Comparison of ENCODE assay signal across 8 cellular contexts in the genomic region with DNA sequence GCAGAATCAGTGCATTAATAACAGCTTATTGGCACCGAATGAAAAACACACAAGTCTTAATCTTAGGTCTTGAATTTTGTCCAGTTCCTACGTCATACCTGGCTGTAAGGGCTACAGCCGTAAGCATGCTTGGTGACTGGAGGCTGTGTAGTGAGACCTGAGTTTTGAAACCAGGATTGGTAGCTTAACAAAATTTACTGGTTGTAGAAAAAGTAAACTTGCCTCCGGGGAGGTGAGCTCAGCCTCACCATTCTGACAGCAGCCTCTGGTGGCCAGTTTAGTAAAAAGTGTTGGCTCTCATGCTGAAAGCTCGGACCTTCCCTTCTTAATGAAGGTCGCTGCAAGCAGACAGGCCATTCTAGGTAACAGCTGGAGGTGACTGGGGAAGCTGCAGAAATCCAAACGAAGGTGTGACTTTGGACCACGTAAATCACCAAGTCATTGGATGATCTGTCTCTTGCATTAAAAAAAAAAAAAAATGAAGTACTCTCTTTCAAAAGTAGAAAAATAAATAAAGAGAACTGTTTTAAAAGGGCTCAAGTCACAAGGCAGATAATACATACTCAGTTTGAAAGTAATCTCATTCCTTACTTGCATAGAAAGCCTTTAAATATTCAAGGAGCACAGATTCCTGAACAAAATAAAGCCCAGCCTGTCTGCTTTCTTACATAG. TPM values are rescaled to one million over a fixed set of nuclear protein-coding genes. Genes with fewer than 3 reads are reported as not detected.
DNase-seq lines count a peak whose midpoint lies in the region; ATAC-seq, FAIRE-seq and TF ChIP-seq lines count a peak whose summit lies in the region.

No MANE protein-coding gene starts in this region.

- H3K27ac ChIP-seq in A673 (ENCODE audit: low read depth, low read length, poor library complexity, severe bottlenecking): no peak overlapping the region
- H3K27ac ChIP-seq in HL-60 (replicated peaks): no peak overlapping the region
- no peak overlapping the region for H3K27ac ChIP-seq in GM12878 (ENCODE audit: control insufficient read depth, insufficient read depth)

- no peak overlapping the region for H2AFZ ChIP-seq in GM12878 (ENCODE audit: control insufficient read depth, low read depth, low read length)

- H3K9me3 ChIP-seq in A673 (ENCODE audit: low read depth, low read length, poor library complexity, severe bottlenecking): no peaks in the 10 kb centered on the region
- no peaks in the 10 kb centered on the region for H3K9me3 ChIP-seq in GM12878 (replicated peaks; ENCODE audit: control insufficient read depth, insufficient read depth, low read length)

- intact Hi-C loops in A673 (cut with micrococcal nuclease; ENCODE audit: unreplicated experiment) (loop anchor here (2.0 kb wide), 1 partner anchor 277 kb away; no protein-coding TSS in a partner anchor), GM12878 (cut with micrococcal nuclease; ENCODE audit: unreplicated experiment) (no loop called here)

- TF ChIP-seq EP300 in GM12878 (IDR thresholded peaks at IDR 0.05; ENCODE audit: borderline replicate concordance in 1 of 2, control insufficient read depth in 1 of 2, low read depth in 2 of 2, low read length in 2 of 2): no peak

- no peak for TF ChIP-seq POLR2A in GM12878 (IDR thresholded peaks at IDR 0.05; ENCODE audit: low read depth, low read length)

- peak; percentile 72 for TF ChIP-seq CTCF in A673 (conservative IDR thresholded peaks at IDR 0.05; ENCODE audit: low read depth, low read length)
- peak; percentile 15 for TF ChIP-seq CTCF in HL-60 (IDR thresholded peaks at IDR 0.05; ENCODE audit: insufficient read depth, low read length)
- TF ChIP-seq CTCF in GM12878 (IDR thresholded peaks at IDR 0.05 in 2 of 3, conservative IDR thresholded peaks at IDR 0.05 in 1 of 3; ENCODE audit: control insufficient read depth in 2 of 3, extremely low read depth in 1 of 3, insufficient read depth in 1 of 3, low read depth in 3 of 3, low read length in 3 of 3): peak; percentile 30 to 38 (median 37); a peak in 4 of 6 replicates

- H3K9ac ChIP-seq in GM12878 (ENCODE audit: control insufficient read depth, insufficient read depth, low read length): no peak overlapping the region

- peak; percentile 22; the same call in 1 of the 3 replicates for ATAC-seq in GM12878
- no peak for ATAC-seq in HG02588 (IDR thresholded peaks at IDR 0.05; ENCODE audit: unreplicated experiment)

- BruUV-seq in A673 (replicated peaks; lab: Mats Ljungman, UMichigan) (no TSS peak), GM12878 (replicated peaks; lab: Mats Ljungman, UMichigan) (no TSS peak)

- CTCF ChIA-PET in A673 (lab: Charles Lee) (interaction anchor here (0.6 to 1.3 kb wide), 9 partner anchors 10 to 646 kb away, joined by 3 to 12 read pairs (median 3); no protein-coding TSS in a partner anchor), GM12878 (lab: Yijun Ruan, JAX) (interaction anchor here (0.5 to 2.8 kb wide), 8 partner anchors 9 to 990 kb away, joined by 3 to 19 read pairs (median 3); no protein-coding TSS in a partner anchor)

- H3K4me2 ChIP-seq in GM12878 (ENCODE audit: control insufficient read depth, insufficient read depth): no peak overlapping the region

- H3K4me3 ChIP-seq in A673 (ENCODE audit: low read depth, low read length, poor library complexity, severe bottlenecking): no peak overlapping the region
- no peak overlapping the region for H3K4me3 ChIP-seq in HL-60 (replicated peaks; ENCODE audit: insufficient read depth, low read length)
- no peak overlapping the region for H3K4me3 ChIP-seq in GM12878

- peaks cover 9% of the 10 kb centered on the region for H3K4me1 ChIP-seq in A673 (ENCODE audit: insufficient read depth, low read length, poor library complexity, severe bottlenecking)
- no peaks in the 10 kb centered on the region for H3K4me1 ChIP-seq in GM12878 (ENCODE audit: control insufficient read depth, insufficient read depth, low read length)

- DNase-seq in A673 (ENCODE audit: low spot score): peak; percentile 60
- DNase-seq in HL-60 (ENCODE audit: low read depth in 1 of 2, low spot score in 1 of 2): no peak
- no peak for DNase-seq in GM12878 (ENCODE audit: low read depth, low spot score)
- DNase-seq in iris pigment epithelial cell (ENCODE audit: low read depth): peak; percentile 70
- DNase-seq in GF-D8 (lab: John Stamatoyannopoulos, UW): no peak
- no peak for DNase-seq in NCI-H510A (lab: John Stamatoyannopoulos, UW)
- DNase-seq in NCI-H1092 treated with DMSO at 0.1 percent for 48 hours (lab: John Stamatoyannopoulos, UW): no peak

- in situ Hi-C loops in GM12878 (cut with MboI): no loop called here

- SMC1A ChIA-PET in GM12878 (lab: Charles Lee; ENCODE audit: uncharacterized antibody, unreplicated experiment): interaction anchor here (0.8 kb wide), 2 partner anchors 63 to 285 kb away, joined by 3 read pairs; no protein-coding TSS in a partner anchor

- POLR2A ChIA-PET in A673 (lab: Charles Lee; ENCODE audit: low non-redundant PET): no interaction called here
- POLR2A ChIA-PET in GM12878 (lab: Charles Lee): no interaction called here

- RAD21 ChIA-PET in GM12878 (lab: Charles Lee; ENCODE audit: unreplicated experiment): interaction anchor here (1.2 kb wide), 1 partner anchor 412 kb away, joined by 4 read pairs; no protein-coding TSS in a partner anchor

- H3K27me3 ChIP-seq in A673 (replicated peaks; ENCODE audit: insufficient read depth, low read depth, low read length, poor library complexity) (no peaks in the 10 kb centered on the region), HL-60 (ENCODE audit: insufficient read depth, poor library complexity, severe bottlenecking) (peaks cover 2% of the 10 kb centered on the region), GM12878 (replicated peaks in 1 of 2; ENCODE audit: control insufficient read depth in 2 of 2, insufficient read depth in 2 of 2, low read length in 1 of 2) (no peaks in the 10 kb centered on the region)

- H4K20me1 ChIP-seq in GM12878 (ENCODE audit: control insufficient read depth, insufficient read depth): no peaks in the 10 kb centered on the region; the same call in 1 of the 2 replicates

- WGBS in GM12878 (ENCODE audit: insufficient coverage, insufficient replicate concordance, low lambda C conversion rate, missing lambda C conversion rate): 86% methylated on average over 8 of the region's 8 CpGs

- no peak for FAIRE-seq in GM12878 (lab: Jason Lieb, UNC)

- no peaks in the 10 kb centered on the region for H3K79me2 ChIP-seq in GM12878 (ENCODE audit: control insufficient read depth, insufficient read depth, low read length)

- no peaks in the 10 kb centered on the region for H3K36me3 ChIP-seq in A673 (ENCODE audit: insufficient read depth, low read length, poor library complexity, severe bottlenecking)
- H3K36me3 ChIP-seq in GM12878 (ENCODE audit: control insufficient read depth in 2 of 2, insufficient read depth in 2 of 2, low read length in 1 of 2): no peaks in the 10 kb centered on the region

- TF ChIP-seq RAD21 in GM12878 (IDR thresholded peaks at IDR 0.05; ENCODE audit: insufficient read depth, low read depth, low read length): peak; percentile 23; the same call in 1 of the 2 replicates

TF ChIP-seq in GM12878, 131 proteins besides CTCF, POLR2A, EP300 and RAD21:
- TF ChIP-seq SMC3 (IDR thresholded peaks at IDR 0.05; ENCODE audit: borderline replicate concordance, low read length) (peak; percentile 18; the same call in 1 of the 2 replicates), MXI1 (IDR thresholded peaks at IDR 0.05; ENCODE audit: low read depth, low read length) (no peak), BMI1 (IDR thresholded peaks at IDR 0.05; ENCODE audit: borderline replicate concordance) (no peak)

RNA-seq across cellular contexts. Expression of a gene that starts 48.8 kb away (rescaled TPM):
- total RNA-seq in A673 (2021) (15.3 and 21.1 TPM in 2 replicates), GM12878 (2014; rRNA removed) (9.7 and 12.8 TPM in 2 replicates), GM12878 (2014; rRNA removed; fragmentation: Illumina TruSeq; extraction: Trizol) (9.5 and 11.4 TPM in 2 replicates), GM12878 (2021) (11.9 and 13.3 TPM in 2 replicates)
- 39.1 and 48.4 TPM in 2 replicates for total RNA-seq in GM12878 (2013; cell fraction: nucleolus; rRNA removed)
- polyA plus RNA-seq in GM12878 (2011; ENCODE audit: low read depth): 4.9 TPM
- polyA plus RNA-seq in GM12878 (2011; rRNA removed) (10.0 and 10.1 TPM in 2 replicates), GM12878 (2014; fragmentation: Illumina TruSeq; extraction: Trizol) (9.9 and 11.0 TPM in 2 replicates), GM12878 (2014; fragmentation: Nextera tagmentation; extraction: Ambion mirVana) (1 to 10 TPM; 1.5 to 1.8 TPM), GM12878 (2014; rRNA removed) (9.5 and 9.6 TPM in 2 replicates), GM12878 (2016; fragmentation: Nextera tagmentation; extraction: Ambion mirVana) (10 to 100 TPM in 1 of 2 experiments, 1 to 10 TPM in 1; 9.4 to 12.7 TPM)
- polyA plus RNA-seq in GM12878 (2011; cell fraction: cytosol; rRNA removed): 6.2 and 7.1 TPM in 2 replicates
- 12.9 and 15.6 TPM in 2 replicates for polyA plus RNA-seq in GM12878 (2011; cell fraction: nucleus; rRNA removed)
- polyA plus RNA-seq in GM12878 (2012): 5.0 and 5.3 TPM in 2 replicates
- 13.1 and 20.6 TPM in 2 replicates for polyA minus RNA-seq in GM12878 (2011; rRNA and poly(A)+ RNA removed)
- polyA minus RNA-seq in GM12878 (2011; cell fraction: cytosol; rRNA and poly(A)+ RNA removed): 3.5 and 3.7 TPM in 2 replicates
- 11.6 and 15.7 TPM in 2 replicates for polyA minus RNA-seq in GM12878 (2011; cell fraction: nucleus; rRNA and poly(A)+ RNA removed)

Comparison
In these comparisons a context has a peak if more than half of its experiments do, and no peak if none do; other contexts are left out.
1. DNase-seq: peak in A673 (single experiment) and iris pigment epithelial cell (single experiment); none in HL-60 (0 of 2), GM12878 (single experiment), GF-D8 (single experiment), NCI-H510A (single experiment) and NCI-H1092 treated with DMSO at 0.1 percent for 48 hours (single experiment).
2. CTCF ChIP-seq: peak in every context shown above with its lines; median percentile 72 in A673; 37 in GM12878; 15 in HL-60.